9 cellular contexts compared by ENCODE assay signal in the genomic region with DNA sequence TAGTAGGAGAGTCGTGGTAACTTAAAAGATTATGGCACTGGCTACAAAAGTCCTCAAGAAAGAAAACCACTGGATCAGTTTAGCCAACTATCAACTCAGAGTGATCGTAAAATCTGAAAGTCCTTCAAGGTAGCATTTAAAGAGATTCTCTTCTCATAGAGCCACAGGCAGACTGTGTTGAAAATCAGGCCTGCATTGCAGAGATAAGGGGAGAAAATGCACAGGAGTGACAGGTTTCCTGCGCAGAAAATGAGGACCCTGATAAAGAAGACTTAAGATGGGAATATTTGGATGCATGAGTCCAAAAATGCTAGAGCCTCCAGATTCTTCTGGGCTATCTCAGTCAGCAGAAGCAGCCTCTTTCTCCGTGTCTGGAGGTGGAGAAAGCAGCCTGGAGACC.
"Had no signal": no experiment of that assay in that cellular context is flagged by ENCODE, and none has a peak within 500 bp of the region (broad histone marks: within the 10 kb centered on the region; RNA-seq: fewer than 3 reads in every experiment).

No MANE protein-coding gene starts in this region.

- H3K36me3 Mint-ChIP-seq: IgD-negative memory B cell had no signal

- H3K36me3 ChIP-seq: HAP-1 had no signal

- H3K4me3 Mint-ChIP-seq: HFFc6, IgD-negative memory B cell had no signal

- ATAC-seq: HCT116, HepG2 had no signal

- H3K4me1 Mint-ChIP-seq: IgD-negative memory B cell had no signal

- H3K27ac Mint-ChIP-seq: HFFc6, IgD-negative memory B cell had no signal

- H3K27ac ChIP-seq: HL-60 had no signal

- DNase-seq: GOT3, H7, HFFc6, KG1 had no signal

- H3K4me3 ChIP-seq: HAP-1 had no signal

- H3K4me1 ChIP-seq: HAP-1 had no signal

- H3K27me3 Mint-ChIP-seq: IgD-negative memory B cell had no signal
